14 cellular contexts compared by ENCODE assay signal in the genomic region with DNA sequence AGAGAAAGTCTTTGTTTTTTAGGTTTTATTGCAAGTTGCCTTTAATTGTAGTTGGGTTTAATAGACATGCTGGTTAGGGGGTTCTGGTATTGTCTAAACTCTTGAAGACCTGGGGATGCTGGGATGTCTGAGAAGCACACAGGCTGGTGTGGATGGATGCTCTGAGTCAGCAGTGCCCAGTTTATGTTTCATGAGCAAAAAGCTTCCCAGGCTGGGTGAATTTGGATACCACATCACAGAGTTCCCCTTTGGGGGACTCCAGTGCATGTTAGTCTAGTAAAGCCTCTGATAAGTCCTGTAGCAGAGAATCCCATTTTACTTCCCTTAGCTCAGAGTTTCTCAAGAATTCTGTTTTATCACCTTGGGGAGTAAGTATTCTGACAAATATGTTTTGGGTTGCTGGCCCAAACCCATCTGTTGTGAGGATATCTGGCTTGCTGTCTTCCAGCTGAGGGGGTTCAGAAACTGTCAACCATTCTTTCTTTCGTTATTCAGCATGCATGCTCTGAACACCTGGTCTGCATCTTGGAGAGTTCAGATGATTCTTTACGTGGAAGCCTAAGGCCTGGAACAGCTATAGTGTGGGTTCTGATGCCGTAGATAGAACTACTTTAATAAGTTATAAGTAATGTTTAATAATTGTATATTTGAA.
DNase-seq lines count a peak whose midpoint lies in the region; ATAC-seq and TF ChIP-seq lines count a peak whose summit lies in the region.
"Had no signal": no experiment of that assay in that cellular context is flagged by ENCODE, and none has a peak within 500 bp of the region (broad histone marks: within the 10 kb centered on the region; RNA-seq: fewer than 3 reads in every experiment).

No MANE protein-coding gene starts in this region.

- DNase-seq in activated CD8-positive, alpha-beta memory T cell treated with anti-CD3 and anti-CD28 coated beads, Interleukin-2, amount 10 ng/mL, durations not matched to agents 7 days and 5 days: no peak
- no peak for DNase-seq in activated CD8-positive, alpha-beta memory T cell treated with anti-CD3 and anti-CD28 coated beads, Interleukin-2, amount 50 U/mL, for 4 hours
- DNase-seq in MM.1S: peak; percentile 47
- DNase-seq in foreskin keratinocyte: no peak
- DNase-seq in SIG-M5 (lab: John Stamatoyannopoulos, UW): no peak
- no peak for DNase-seq in OCI-LY7 (ENCODE audit: low spot score)
- DNase-seq: ACHN, DMS153, Karpas-422, NCI-H187 treated with DMSO at 0.1 percent for 48 hours, SK-N-SH had no signal

- H3K9ac ChIP-seq in MM.1S (ENCODE audit: low read length): no peak overlapping the region
- H3K9ac ChIP-seq: SK-N-SH had no signal

- H4K20me1 ChIP-seq in MM.1S (ENCODE audit: insufficient read depth, low read length) (no peaks in the 10 kb centered on the region), OCI-LY7 (ENCODE audit: insufficient read depth, low read length) (no peaks in the 10 kb centered on the region)

- H3K36me3 Mint-ChIP-seq in activated CD8-positive, alpha-beta memory T cell treated with anti-CD3 and anti-CD28 coated beads, Interleukin-2, amount 10 ng/mL, durations not matched to agents 7 days and 5 days: no peaks in the 10 kb centered on the region

- no TSS peak for BruUV-seq in OCI-LY7 (replicated peaks; lab: Mats Ljungman, UMichigan)

- H2AFZ ChIP-seq in MM.1S (ENCODE audit: low read length): no peak overlapping the region
- H2AFZ ChIP-seq in OCI-LY7 (ENCODE audit: low read length): no peak overlapping the region

- no peak for TF ChIP-seq CTCF in MM.1S (IDR thresholded peaks at IDR 0.05; ENCODE audit: low read length)
- TF ChIP-seq CTCF in foreskin keratinocyte (conservative IDR thresholded peaks at IDR 0.05): no peak
- TF ChIP-seq CTCF in OCI-LY7 (conservative IDR thresholded peaks at IDR 0.05; ENCODE audit: low read length): no peak

- H3K9me3 ChIP-seq in MM.1S (replicated peaks; ENCODE audit: insufficient read depth, low read length): no peaks in the 10 kb centered on the region
- no peaks in the 10 kb centered on the region for H3K9me3 ChIP-seq in OCI-LY7 (ENCODE audit: low read length)
- H3K9me3 ChIP-seq: SK-N-SH had no signal

- H3K9me3 Mint-ChIP-seq in activated CD8-positive, alpha-beta memory T cell treated with anti-CD3 and anti-CD28 coated beads, Interleukin-2, amount 10 ng/mL, durations not matched to agents 7 days and 5 days (ENCODE audit: low read depth): no peaks in the 10 kb centered on the region
- H3K9me3 Mint-ChIP-seq: dendritic cell treated with granulocyte-macrophage colony-stimulating factor and Interleukin-4, amounts not matched to agents 40 ng/mL and 50 ng/mL, for 4 days had no signal

- H3K9me2 ChIP-seq in MM.1S (replicated peaks; ENCODE audit: insufficient read depth, low read length) (no peaks in the 10 kb centered on the region), OCI-LY7 (ENCODE audit: insufficient read depth, low read length) (no peaks in the 10 kb centered on the region)
- H3K9me2 ChIP-seq: SK-N-SH had no signal

- POLR2A ChIA-PET in OCI-LY7 (lab: Charles Lee): no interaction called here

- H3K27ac ChIP-seq in MM.1S (ENCODE audit: low read length): peak overlapping the region; percentile 70
- H3K27ac ChIP-seq in foreskin keratinocyte: no peak overlapping the region
- H3K27ac ChIP-seq in OCI-LY7 (ENCODE audit: low read depth, low read length, poor library complexity, severe bottlenecking): no peak overlapping the region

- H3K36me3 ChIP-seq in MM.1S (replicated peaks; ENCODE audit: insufficient read depth, low read length): no peaks in the 10 kb centered on the region
- no peaks in the 10 kb centered on the region for H3K36me3 ChIP-seq in OCI-LY7 (ENCODE audit: insufficient read depth, low read length)

- peaks cover 35% of the 10 kb centered on the region for H3K4me1 Mint-ChIP-seq in activated CD8-positive, alpha-beta memory T cell treated with anti-CD3 and anti-CD28 coated beads, Interleukin-2, amount 10 ng/mL, durations not matched to agents 7 days and 5 days

- CTCF ChIA-PET in activated CD8-positive, alpha-beta memory T cell treated with anti-CD3 and anti-CD28 coated beads, Interleukin-2, amount 10 ng/mL, durations not matched to agents 7 days and 5 days (lab: Charles Lee): interaction anchor here (0.7 to 1.0 kb wide), 2 partner anchors 103 to 129 kb away, joined by 4 read pairs; no protein-coding TSS in a partner anchor
- CTCF ChIA-PET in OCI-LY7 (lab: Charles Lee; ENCODE audit: unreplicated experiment): interaction anchor here (0.5 kb wide), 1 partner anchor 153 kb away, joined by 3 read pairs; no protein-coding TSS in a partner anchor

- intact Hi-C loops in OCI-LY7 (cut with micrococcal nuclease; ENCODE audit: unreplicated experiment): no loop called here

- H3K4me3 Mint-ChIP-seq in activated CD8-positive, alpha-beta memory T cell treated with anti-CD3 and anti-CD28 coated beads, Interleukin-2, amount 10 ng/mL, durations not matched to agents 7 days and 5 days: no peak overlapping the region
- H3K4me3 Mint-ChIP-seq: dendritic cell treated with granulocyte-macrophage colony-stimulating factor and Interleukin-4, amounts not matched to agents 40 ng/mL and 50 ng/mL, for 4 days had no signal

- H3F3A ChIP-seq in MM.1S (ENCODE audit: insufficient read depth, low read length): no peaks in the 10 kb centered on the region

- ATAC-seq in activated CD8-positive, alpha-beta memory T cell treated with anti-CD3 and anti-CD28 coated beads, Interleukin-2, amount 10 ng/mL, durations not matched to agents 7 days and 5 days: peak; percentile 33
- ATAC-seq in GM21786 (IDR thresholded peaks at IDR 0.05; ENCODE audit: unreplicated experiment): peak; percentile 54
- ATAC-seq in foreskin keratinocyte: peak; percentile 8
- no peak for ATAC-seq in GM18858 (IDR thresholded peaks at IDR 0.05; ENCODE audit: unreplicated experiment)

- H3K4me2 ChIP-seq in MM.1S (ENCODE audit: low read depth, low read length) (peak overlapping the region; percentile 21; the same call in 1 of the 2 replicates), OCI-LY7 (ENCODE audit: low read length) (no peak overlapping the region)
- H3K4me2 ChIP-seq: SK-N-SH had no signal

- H3K79me2 ChIP-seq in MM.1S (ENCODE audit: low read length) (no peaks in the 10 kb centered on the region), OCI-LY7 (ENCODE audit: insufficient read depth, low read depth, low read length) (no peaks in the 10 kb centered on the region)

- no peak overlapping the region for H3K4me3 ChIP-seq in MM.1S (ENCODE audit: low read length)
- H3K4me3 ChIP-seq in OCI-LY7 (ENCODE audit: low read depth, low read length, poor library complexity, severe bottlenecking): no peak overlapping the region

- H3K27me3 ChIP-seq in MM.1S (replicated peaks; ENCODE audit: insufficient read depth, low read length) (no peaks in the 10 kb centered on the region), foreskin keratinocyte (no peaks in the 10 kb centered on the region)

- peak overlapping the region; percentile 30 for H3K27ac Mint-ChIP-seq in activated CD8-positive, alpha-beta memory T cell treated with anti-CD3 and anti-CD28 coated beads, Interleukin-2, amount 10 ng/mL, durations not matched to agents 7 days and 5 days
- H3K27ac Mint-ChIP-seq: dendritic cell treated with granulocyte-macrophage colony-stimulating factor and Interleukin-4, amounts not matched to agents 40 ng/mL and 50 ng/mL, for 4 days had no signal

- H3K4me1 ChIP-seq in MM.1S (ENCODE audit: low read length) (peaks cover 4% of the 10 kb centered on the region; the same call in 1 of the 2 replicates), foreskin keratinocyte (no peaks in the 10 kb centered on the region), OCI-LY7 (ENCODE audit: insufficient read depth, low read length, poor library complexity, severe bottlenecking) (no peaks in the 10 kb centered on the region)

- H3K27me3 Mint-ChIP-seq in activated CD8-positive, alpha-beta memory T cell treated with anti-CD3 and anti-CD28 coated beads, Interleukin-2, amount 10 ng/mL, durations not matched to agents 7 days and 5 days: no peaks in the 10 kb centered on the region
- H3K27me3 Mint-ChIP-seq: dendritic cell treated with granulocyte-macrophage colony-stimulating factor and Interleukin-4, amounts not matched to agents 40 ng/mL and 50 ng/mL, for 4 days had no signal
